In genomic region chr3:78827618-78828017, GRCh38 we compare ENCODE assay signal across 10 cellular contexts.
"Had no signal": no experiment of that assay in that cellular context is flagged by ENCODE, and none has a peak within 500 bp of the region (broad histone marks: within the 10 kb centered on the region; RNA-seq: fewer than 3 reads in every experiment).

No MANE protein-coding gene starts in this region.

- H3K27ac ChIP-seq: GM23248 had no signal

- H3K4me2 ChIP-seq: GM23338 had no signal

- H3K9me3 ChIP-seq: HAP-1 had no signal

- DNase-seq: GM23248, GOT3, H7, H9, HCEC 1CT, HFFc6 had no signal

- H3K9ac ChIP-seq: GM23248 had no signal

- ATAC-seq: GM23338, HCT116 had no signal

- H3K4me3 ChIP-seq: GM23248, GM23338, HAP-1 had no signal

- FAIRE-seq: H1 had no signal

- H3K36me3 ChIP-seq: HAP-1 had no signal

- H2AFZ ChIP-seq: GM23248, GM23338 had no signal
